Comparison of ENCODE assay signal across 20 cellular contexts in the genomic region with DNA sequence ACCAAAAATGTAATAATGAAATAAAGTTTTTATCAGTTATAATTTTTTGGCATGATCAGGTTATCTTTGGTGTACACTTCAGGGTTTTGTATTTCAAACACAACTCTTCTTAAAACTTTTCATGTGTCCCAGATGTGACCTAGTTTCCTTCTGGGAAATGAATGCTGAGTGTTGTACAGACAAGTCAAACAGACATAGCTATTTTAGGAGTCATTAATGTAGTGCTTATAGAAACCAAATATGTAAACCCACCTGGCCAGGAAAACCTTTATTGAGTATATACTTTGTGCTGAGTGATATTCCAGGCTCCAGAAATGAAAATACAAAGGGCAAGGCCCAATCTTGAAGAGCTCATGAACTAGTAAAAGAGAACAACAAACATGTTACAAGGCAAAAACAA. TPM values are rescaled to one million over a fixed set of nuclear protein-coding genes. Genes with fewer than 3 reads are reported as not detected.
DNase-seq lines count a peak whose midpoint lies in the region; ATAC-seq, FAIRE-seq and TF ChIP-seq lines count a peak whose summit lies in the region.
"Had no signal": no experiment of that assay in that cellular context is flagged by ENCODE, and none has a peak within 500 bp of the region (broad histone marks: within the 10 kb centered on the region; RNA-seq: fewer than 3 reads in every experiment).

No MANE protein-coding gene starts in this region.

- ATAC-seq in esophagus mucosa (peak; percentile 55), lower lobe of right lung (no peak), Right ventricle myocardium inferior (no peak)
- ATAC-seq in stimulated activated naive B cell treated with anti-CD40 and anti-IgM and Interleukin-4, amounts not matched to agents 10 μg/mL and 1 μg/mL and 100 μg/mL, for 72 hours (replicated peaks) = no peak
- ATAC-seq: CD8-positive, alpha-beta T cell; HCT116 had no signal

- no peak overlapping the region for H3K27ac Mint-ChIP-seq in stimulated activated naive B cell treated with anti-CD40 and anti-IgM and Interleukin-4, amounts not matched to agents 10 μg/mL and 1 μg/mL and 100 μg/mL, for 72 hours
- H3K27ac Mint-ChIP-seq: B cell; CD8-positive, alpha-beta T cell; HFFc6 had no signal

- peaks cover 17 to 21% of the 10 kb centered on the region in 2 donors for H3K36me3 Mint-ChIP-seq in stimulated activated naive B cell treated with anti-CD40 and anti-IgM and Interleukin-4, amounts not matched to agents 10 μg/mL and 1 μg/mL and 100 μg/mL, for 72 hours

- no peaks in the 10 kb centered on the region for H3K36me3 ChIP-seq in bronchial epithelial cell (ENCODE audit: control insufficient read depth, insufficient read depth, low read length)
- H3K36me3 ChIP-seq in lower lobe of right lung = no peaks in the 10 kb centered on the region

- H3K27me3 Mint-ChIP-seq in stimulated activated naive B cell treated with anti-CD40 and anti-IgM and Interleukin-4, amounts not matched to agents 10 μg/mL and 1 μg/mL and 100 μg/mL, for 72 hours = peaks cover 18 to 24% of the 10 kb centered on the region in 2 donors

- no peaks in the 10 kb centered on the region for H3K4me1 Mint-ChIP-seq in stimulated activated naive B cell treated with anti-CD40 and anti-IgM and Interleukin-4, amounts not matched to agents 10 μg/mL and 1 μg/mL and 100 μg/mL, for 72 hours
- H3K4me1 Mint-ChIP-seq: B cell had no signal

- intact Hi-C loops in lower lobe of right lung (cut with DNase I) = no loop called here
- intact Hi-C loops in Right ventricle myocardium inferior (cut with DNase I) = no loop called here

- H3K4me1 ChIP-seq in lower lobe of right lung = no peaks in the 10 kb centered on the region
- H3K4me1 ChIP-seq: BLaER1 treated with 17β-estradiol and CSF1 and Interleukin-3, amounts not matched to agents 10 nM and 100 nM had no signal

- DNase-seq in bronchial epithelial cell (ENCODE audit: low read depth) (peak; percentile 73), lower lobe of right lung (no peak), Right ventricle myocardium inferior (ENCODE audit: missing footprints) (no peak)
- DNase-seq in stimulated activated naive B cell treated with anti-CD40 and anti-IgM and Interleukin-4, amounts not matched to agents 10 μg/mL and 1 μg/mL and 100 μg/mL, for 72 hours = no peak
- DNase-seq: Calu3; CD8-positive, alpha-beta T cell; DMS79 treated with DMSO at 0.1 percent for 48 hours; GF-D8; GOT3; H7; HFFc6 had no signal

- peaks cover 30 to 32% of the 10 kb centered on the region in 2 donors for H3K9me3 Mint-ChIP-seq in stimulated activated naive B cell treated with anti-CD40 and anti-IgM and Interleukin-4, amounts not matched to agents 10 μg/mL and 1 μg/mL and 100 μg/mL, for 72 hours

- no peaks in the 10 kb centered on the region for H3K9me3 ChIP-seq in lower lobe of right lung

- TF ChIP-seq CTCF in 22Rv1 (IDR thresholded peaks at IDR 0.05) = no peak
- no peak for TF ChIP-seq CTCF in bronchial epithelial cell (IDR thresholded peaks at IDR 0.05; ENCODE audit: insufficient read depth, low read length, severe bottlenecking)
- TF ChIP-seq CTCF in lower lobe of right lung (IDR thresholded peaks at IDR 0.05) = no peak

- H3K27ac ChIP-seq in 22Rv1 (peak overlapping the region; percentile 54), lower lobe of right lung (no peak overlapping the region)
- H3K27ac ChIP-seq: BLaER1 treated with 17β-estradiol and CSF1 and Interleukin-3, amounts not matched to agents 10 nM and 100 nM; HL-60 had no signal

- H3K4me3 ChIP-seq in bronchial epithelial cell (ENCODE audit: low read depth, low read length) (no peak overlapping the region), lower lobe of right lung (no peak overlapping the region)
- H3K4me3 ChIP-seq: BLaER1 treated with 17β-estradiol and CSF1 and Interleukin-3, amounts not matched to agents 10 nM and 100 nM had no signal

- FAIRE-seq in bronchial epithelial cell (lab: Jason Lieb, UNC) (no peak), islet of Langerhans (lab: Jason Lieb, UNC) (peak; percentile 93)

- H3K27me3 ChIP-seq in bronchial epithelial cell (ENCODE audit: control insufficient read depth, insufficient read depth, low read length) = no peaks in the 10 kb centered on the region
- no peaks in the 10 kb centered on the region for H3K27me3 ChIP-seq in lower lobe of right lung (ENCODE audit: low read depth)
- H3K27me3 ChIP-seq: BLaER1 treated with 17β-estradiol and CSF1 and Interleukin-3, amounts not matched to agents 10 nM and 100 nM had no signal

- H3K4me3 Mint-ChIP-seq in stimulated activated naive B cell treated with anti-CD40 and anti-IgM and Interleukin-4, amounts not matched to agents 10 μg/mL and 1 μg/mL and 100 μg/mL, for 72 hours = no peak overlapping the region
- H3K4me3 Mint-ChIP-seq: B cell; CD8-positive, alpha-beta T cell; HFFc6 had no signal

RNA-seq across cellular contexts. Expression of gene HOOK1, which starts 25.9 kb away (rescaled TPM):
- total RNA-seq in bronchial epithelial cell (10.3 and 14.6 TPM in 2 replicates), esophagus mucosa (31.4 TPM), lower lobe of right lung (14.7 TPM), Right ventricle myocardium inferior (7.3 TPM)
- total RNA-seq: A172, HFFc6, HT1080 had no signal
